8 cellular contexts compared by ENCODE assay signal in genomic region chr22:17366830-17367229, GRCh38. TPM values are rescaled to one million over a fixed set of nuclear protein-coding genes. Genes with fewer than 3 reads are reported as not detected.
DNase-seq lines count a peak whose midpoint lies in the region; ATAC-seq lines count a peak whose summit lies in the region.

No MANE protein-coding gene starts in this region.

- H3K4me3 Mint-ChIP-seq in IgD-negative memory B cell = peak overlapping the region in 3 of 4 donors; percentile 19 to 44 (median 27)
- H3K4me3 Mint-ChIP-seq in activated naive CD8-positive, alpha-beta T cell treated with anti-CD3 and anti-CD28 coated beads for 36 hours = no peak overlapping the region
- H3K4me3 Mint-ChIP-seq in memory B cell = no peak overlapping the region
- no peak overlapping the region for H3K4me3 Mint-ChIP-seq in activated T-helper 17 cell treated with anti-CD3 and anti-CD28 coated beads, Interleukin-2, amount 50 U/mL, for 72 hours

- DNase-seq in CD1c-positive myeloid dendritic cell (ENCODE audit: extremely low spot score) (peak; percentile 19), memory B cell (ENCODE audit: low spot score in 2 of 2) (no peak), KG1 (lab: John Stamatoyannopoulos, UW) (no peak), NCI-H1105 treated with DMSO at 0.1 percent for 48 hours (lab: John Stamatoyannopoulos, UW) (no peak)
- DNase-seq in activated naive CD8-positive, alpha-beta T cell treated with anti-CD3 and anti-CD28 coated beads for 36 hours = peak; percentile 43

- H3K36me3 Mint-ChIP-seq in IgD-negative memory B cell (peaks cover 2% of the 10 kb centered on the region), memory B cell (peaks cover 2% of the 10 kb centered on the region)
- H3K36me3 Mint-ChIP-seq in activated naive CD8-positive, alpha-beta T cell treated with anti-CD3 and anti-CD28 coated beads for 36 hours = no peaks in the 10 kb centered on the region
- peaks cover 6% of the 10 kb centered on the region for H3K36me3 Mint-ChIP-seq in activated T-helper 17 cell treated with anti-CD3 and anti-CD28 coated beads, Interleukin-2, amount 50 U/mL, for 72 hours (ENCODE audit: low read depth)

- peaks cover 12 to 28% (median 19%) of the 10 kb centered on the region in 3 donors for H3K4me1 Mint-ChIP-seq in IgD-negative memory B cell
- peaks cover 17% of the 10 kb centered on the region for H3K4me1 Mint-ChIP-seq in activated naive CD8-positive, alpha-beta T cell treated with anti-CD3 and anti-CD28 coated beads for 36 hours
- peaks cover 14% of the 10 kb centered on the region for H3K4me1 Mint-ChIP-seq in memory B cell
- peaks cover 12% of the 10 kb centered on the region for H3K4me1 Mint-ChIP-seq in activated T-helper 17 cell treated with anti-CD3 and anti-CD28 coated beads, Interleukin-2, amount 50 U/mL, for 72 hours

- no peak overlapping the region for H3K27ac Mint-ChIP-seq in IgD-negative memory B cell
- no peak overlapping the region for H3K27ac Mint-ChIP-seq in activated naive CD8-positive, alpha-beta T cell treated with anti-CD3 and anti-CD28 coated beads for 36 hours
- no peak overlapping the region for H3K27ac Mint-ChIP-seq in memory B cell
- H3K27ac Mint-ChIP-seq in activated T-helper 17 cell treated with anti-CD3 and anti-CD28 coated beads, Interleukin-2, amount 50 U/mL, for 72 hours = no peak overlapping the region

- ATAC-seq in memory B cell (ENCODE audit: low read depth) (peak; percentile 28), HG02938 (IDR thresholded peaks at IDR 0.05; ENCODE audit: unreplicated experiment) (no peak)
- ATAC-seq in activated T-helper 17 cell treated with anti-CD3 and anti-CD28 coated beads, Interleukin-2, amount 50 U/mL, for 72 hours (replicated peaks) = no peak

- H3K9me3 Mint-ChIP-seq in IgD-negative memory B cell (peaks cover 0 to 5% (median 0%) of the 10 kb centered on the region in 3 donors), memory B cell (peaks cover 1% of the 10 kb centered on the region)
- H3K9me3 Mint-ChIP-seq in activated naive CD8-positive, alpha-beta T cell treated with anti-CD3 and anti-CD28 coated beads for 36 hours = no peaks in the 10 kb centered on the region
- H3K9me3 Mint-ChIP-seq in activated T-helper 17 cell treated with anti-CD3 and anti-CD28 coated beads, Interleukin-2, amount 50 U/mL, for 72 hours = no peaks in the 10 kb centered on the region

- H3K27me3 Mint-ChIP-seq in IgD-negative memory B cell = peaks cover 52% of the 10 kb centered on the region
- peaks cover 58% of the 10 kb centered on the region for H3K27me3 Mint-ChIP-seq in activated naive CD8-positive, alpha-beta T cell treated with anti-CD3 and anti-CD28 coated beads for 36 hours
- H3K27me3 Mint-ChIP-seq in memory B cell = peaks cover 28% of the 10 kb centered on the region
- peaks cover 53% of the 10 kb centered on the region for H3K27me3 Mint-ChIP-seq in activated T-helper 17 cell treated with anti-CD3 and anti-CD28 coated beads, Interleukin-2, amount 50 U/mL, for 72 hours

RNA-seq across cellular contexts. Expression of gene CECR2, which starts 2.4 kb away (rescaled TPM):
- polyA plus RNA-seq in IgD-negative memory B cell = not detected
- under 1 TPM; 0.10 to 0.26 TPM for total RNA-seq in activated naive CD8-positive, alpha-beta T cell treated with anti-CD3 and anti-CD28 coated beads for 36 hours
- under 1 TPM; 0.06 to 0.19 TPM for total RNA-seq in activated T-helper 17 cell treated with anti-CD3 and anti-CD28 coated beads, Interleukin-2, amount 50 U/mL, for 72 hours

Comparison
In these comparisons a context has a peak if more than half of its experiments do, and no peak if none do; other contexts are left out.
1. DNase-seq: peak in CD1c-positive myeloid dendritic cell (single experiment) and activated naive CD8-positive, alpha-beta T cell treated with anti-CD3 and anti-CD28 coated beads for 36 hours (single experiment); none in memory B cell (0 of 2), KG1 (single experiment) and NCI-H1105 treated with DMSO at 0.1 percent for 48 hours (single experiment).
2. H3K4me3 Mint-ChIP-seq: peak in IgD-negative memory B cell (3 of 4); none in activated naive CD8-positive, alpha-beta T cell treated with anti-CD3 and anti-CD28 coated beads for 36 hours (single experiment), memory B cell (single experiment) and activated T-helper 17 cell treated with anti-CD3 and anti-CD28 coated beads, Interleukin-2, amount 50 U/mL, for 72 hours (single experiment).